In genomic region chr20:2757969-2758368, GRCh38 we compare ENCODE assay signal across 1 cellular context.
TF ChIP-seq lines count a peak whose summit lies in the region.

No MANE protein-coding gene starts in this region.

TF ChIP-seq in K562, 482 proteins besides CTCF, POLR2A, EP300 and RAD21 (continued from another document):
- TF ChIP-seq ZNF592 (IDR thresholded peaks at IDR 0.05) = no peak
- no peak for TF ChIP-seq CBFB (CRISPR knock-in tag; IDR thresholded peaks at IDR 0.05)
- TF ChIP-seq EP400 (IDR thresholded peaks at IDR 0.05) = no peak
- TF ChIP-seq PURB (CRISPR knock-in tag; IDR thresholded peaks at IDR 0.05; ENCODE audit: low read depth) = no peak
TF ChIP-seq in K562: peak in this region for 2.
